1 cellular context compared by ENCODE assay signal in genomic region chr5:180950291-180950949, GRCh38.
TF ChIP-seq lines count a peak whose summit lies in the region.

No MANE protein-coding gene starts in this region.

TF ChIP-seq in HCT116, 20 proteins besides CTCF, POLR2A, EP300 and RAD21 (continued from another document):
- no peak for TF ChIP-seq REST (IDR thresholded peaks at IDR 0.05; ENCODE audit: low read depth)
- no peak for TF ChIP-seq ZFX (IDR thresholded peaks at IDR 0.05)
- TF ChIP-seq MAX (IDR thresholded peaks at IDR 0.05): no peak
- TF ChIP-seq SP1 (IDR thresholded peaks at IDR 0.05; ENCODE audit: low read depth): no peak
- no peak for TF ChIP-seq SRF (IDR thresholded peaks at IDR 0.05; ENCODE audit: low read depth)
- no peak for TF ChIP-seq EZH2phosphoT487 (IDR thresholded peaks at IDR 0.05; ENCODE audit: borderline replicate concordance)
- TF ChIP-seq JUND (IDR thresholded peaks at IDR 0.05): no peak
- no peak for TF ChIP-seq EGR1 (IDR thresholded peaks at IDR 0.05; ENCODE audit: low read depth)
- TF ChIP-seq SIN3A (IDR thresholded peaks at IDR 0.05; ENCODE audit: low read depth): no peak
- TF ChIP-seq ELF1 (IDR thresholded peaks at IDR 0.05; ENCODE audit: borderline replicate concordance, low read depth): no peak
- TF ChIP-seq CEBPB (IDR thresholded peaks at IDR 0.05; ENCODE audit: low read depth): no peak
- no peak for TF ChIP-seq FOSL1 (IDR thresholded peaks at IDR 0.05; ENCODE audit: low read depth)
- no peak for TF ChIP-seq TCF7L2 (IDR thresholded peaks at IDR 0.05; ENCODE audit: borderline replicate concordance, extremely low read depth, insufficient read depth, insufficient read length)
- no peak for TF ChIP-seq ATF3 (IDR thresholded peaks at IDR 0.05)
- TF ChIP-seq CBX3 (IDR thresholded peaks at IDR 0.05; ENCODE audit: low read depth): no peak
- TF ChIP-seq ZNF274 (IDR thresholded peaks at IDR 0.05; ENCODE audit: low read depth, low read length): no peak
- no peak for TF ChIP-seq ZBTB33 (IDR thresholded peaks at IDR 0.05; ENCODE audit: extremely low read depth, insufficient replicate concordance, low read length)
- no peak for TF ChIP-seq POLR2AphosphoS5 (IDR thresholded peaks at IDR 0.05; ENCODE audit: low read depth, low read length)
TF ChIP-seq in HCT116: peak in this region for 0.
